Comparison of ENCODE assay signal across 7 cellular contexts in genomic region chr19:51607920-51608562, GRCh38. TPM values are rescaled to one million over a fixed set of nuclear protein-coding genes. Genes with fewer than 3 reads are reported as not detected.
DNase-seq lines count a peak whose midpoint lies in the region; ATAC-seq and TF ChIP-seq lines count a peak whose summit lies in the region.

No MANE protein-coding gene starts in this region.

- H3K9ac ChIP-seq in GM23248 = no peak overlapping the region

- H3K4me1 ChIP-seq in GM23248 (ENCODE audit: insufficient read depth) (no peaks in the 10 kb centered on the region), Panc1 (ENCODE audit: control insufficient read depth, insufficient read depth, low read length) (no peaks in the 10 kb centered on the region)

- in situ Hi-C loops in GM23248 (cut with MboI) (no loop called here), Panc1 (cut with HindIII; ENCODE audit: low pct_unique_long_range_greater_than_20kb, low sequenced_read_pairs) (no loop called here)

- no peaks in the 10 kb centered on the region for H3K36me3 Mint-ChIP-seq in progenitor cell of endocrine pancreas (ENCODE audit: insufficient read depth)

- no peaks in the 10 kb centered on the region for H3K79me2 ChIP-seq in GM23248 (ENCODE audit: insufficient read depth)

- no peak overlapping the region for H3K4me2 ChIP-seq in GM23248 (ENCODE audit: unreplicated experiment)

- H3K9me2 ChIP-seq in GM23248 (ENCODE audit: insufficient read depth) = no peaks in the 10 kb centered on the region

- peaks cover 12% of the 10 kb centered on the region for H3K27me3 Mint-ChIP-seq in progenitor cell of endocrine pancreas

- H4K20me1 ChIP-seq in GM23248 (ENCODE audit: insufficient read depth) = no peaks in the 10 kb centered on the region

- CTCF ChIA-PET in Panc1 (lab: Charles Lee) = interaction anchor here (0.6 kb wide), 1 partner anchor 51 kb away, joined by 6 read pairs; no protein-coding TSS in a partner anchor

- H3K27me3 ChIP-seq in GM23248 (replicated peaks; ENCODE audit: insufficient read depth) (no peaks in the 10 kb centered on the region), Panc1 (ENCODE audit: control insufficient read depth, insufficient read depth, low read length) (peaks cover 2% of the 10 kb centered on the region; the same call in 1 of the 2 replicates)

- H3K4me1 Mint-ChIP-seq in progenitor cell of endocrine pancreas (ENCODE audit: low read depth) = no peaks in the 10 kb centered on the region

- H3K4me3 ChIP-seq in GM23248 (no peak overlapping the region), Panc1 (ENCODE audit: low read depth in 2 of 2, low read length in 2 of 2) (no peak overlapping the region)

- no peak overlapping the region for H3K4me3 Mint-ChIP-seq in progenitor cell of endocrine pancreas (ENCODE audit: low read depth)

- intact Hi-C loops in Panc1 (cut with micrococcal nuclease; ENCODE audit: unreplicated experiment) (no loop called here), Right ventricle myocardium superior (cut with DNase I) (no loop called here)

- POLR2A ChIA-PET in Panc1 (lab: Charles Lee) = no interaction called here

- TF ChIP-seq CTCF in Panc1 (IDR thresholded peaks at IDR 0.05) (peak; percentile 61), progenitor cell of endocrine pancreas (IDR thresholded peaks at IDR 0.05; ENCODE audit: unreplicated experiment) (peak; percentile 81)

- no peak overlapping the region for H3K27ac ChIP-seq in GM23248
- H3K27ac ChIP-seq in Panc1 (ENCODE audit: low read length) = no peak overlapping the region

- peaks cover 11% of the 10 kb centered on the region for H3K9me3 Mint-ChIP-seq in progenitor cell of endocrine pancreas (ENCODE audit: low read depth)

- no peaks in the 10 kb centered on the region for H3K36me3 ChIP-seq in GM23248 (ENCODE audit: low read depth)
- H3K36me3 ChIP-seq in Panc1 (ENCODE audit: control insufficient read depth, insufficient read depth, low read length) = no peaks in the 10 kb centered on the region

- no peak for ATAC-seq in Panc1
- ATAC-seq in Right ventricle myocardium superior (ENCODE audit: poor library complexity) = peak; percentile 53

- peak; percentile 83 for DNase-seq in GM23248
- DNase-seq in Panc1 (ENCODE audit: low read depth, low spot score) = no peak
- DNase-seq in activated effector memory CD4-positive, alpha-beta T cell treated with Interleukin-2 at 50 U/mL for 16 hours = peak; percentile 24
- peak; percentile 91 for DNase-seq in Right ventricle myocardium superior
- peak; percentile 81 for DNase-seq in progenitor cell of endocrine pancreas (ENCODE audit: low spot score, unreplicated experiment)
- DNase-seq in NCI-H748 (lab: John Stamatoyannopoulos, UW; ENCODE audit: unreplicated experiment) = no peak
- no peak for DNase-seq in NCI-H1694 (lab: John Stamatoyannopoulos, UW)

- no TSS peak for BruUV-seq in Panc1 (replicated peaks; lab: Mats Ljungman, UMichigan)

- no peak overlapping the region for H3K27ac Mint-ChIP-seq in progenitor cell of endocrine pancreas

- H3K9me3 ChIP-seq in GM23248 (ENCODE audit: low read depth) (no peaks in the 10 kb centered on the region), Panc1 (ENCODE audit: control insufficient read depth, insufficient read depth, low read depth, low read length) (no peaks in the 10 kb centered on the region)

- 18 to 23% methylated on average over 13 of the region's 13 CpGs for WGBS in GM23248 (ENCODE audit: low coverage in 1 of 2, low lambda C conversion rate in 2 of 2, missing lambda C conversion rate in 2 of 2), 2 experiments

- H2AFZ ChIP-seq in GM23248 = no peak overlapping the region

- H3F3A ChIP-seq in GM23248 (ENCODE audit: insufficient read depth) = no peaks in the 10 kb centered on the region

RNA-seq across cellular contexts. Expression of gene SIGLEC5, which starts 22.2 kb away (rescaled TPM):
- not detected in 2 replicates for total RNA-seq in GM23248 (2014; rRNA removed; shearing (Covaris generic))
- not detected in 2 replicates for polyA plus RNA-seq in GM23248 (2016; fragmentation: Nextera tagmentation; extraction: Ambion mirVana)
- total RNA-seq in Panc1 (2021; ENCODE audit: unreplicated experiment) = not detected
- polyA plus RNA-seq in Panc1 (2012; ENCODE audit: insufficient read length) = not detected
- not detected for total RNA-seq in Right ventricle myocardium superior
- total RNA-seq in progenitor cell of endocrine pancreas = not detected in 2 replicates

RNA-seq across cellular contexts. Expression of gene ZNF175, which starts 37.0 kb away (rescaled TPM):
- 2.4 and 2.9 TPM in 2 replicates for total RNA-seq in GM23248 (2014; rRNA removed; shearing (Covaris generic))
- polyA plus RNA-seq in GM23248 (2016; fragmentation: Nextera tagmentation; extraction: Ambion mirVana) = 2.6 and 2.9 TPM in 2 replicates
- 7.3 TPM for total RNA-seq in Panc1 (2021; ENCODE audit: unreplicated experiment)
- 6.3 TPM for polyA plus RNA-seq in Panc1 (2012; ENCODE audit: insufficient read length)
- total RNA-seq in Right ventricle myocardium superior = 6.5 TPM
- 14.6 and 14.9 TPM in 2 replicates for total RNA-seq in progenitor cell of endocrine pancreas

RNA-seq across cellular contexts. Expression of gene SIGLEC14, which starts 38.6 kb away (rescaled TPM):
- total RNA-seq in GM23248 (2014; rRNA removed; shearing (Covaris generic)) = not detected in 2 replicates
- polyA plus RNA-seq in GM23248 (2016; fragmentation: Nextera tagmentation; extraction: Ambion mirVana) = not detected in 2 replicates
- not detected for total RNA-seq in Panc1 (2021; ENCODE audit: unreplicated experiment)
- polyA plus RNA-seq in Panc1 (2012; ENCODE audit: insufficient read length) = not detected
- 1.00 TPM for total RNA-seq in Right ventricle myocardium superior
- not detected in 2 replicates for total RNA-seq in progenitor cell of endocrine pancreas

Comparison
In these comparisons a context has a peak if more than half of its experiments do, and no peak if none do; other contexts are left out.
1. DNase-seq: peak in GM23248 (single experiment), activated effector memory CD4-positive, alpha-beta T cell treated with Interleukin-2 at 50 U/mL for 16 hours (single experiment), Right ventricle myocardium superior (single experiment) and progenitor cell of endocrine pancreas (single experiment); none in Panc1 (single experiment), NCI-H748 (single experiment) and NCI-H1694 (single experiment).